8 cellular contexts compared by ENCODE assay signal in genomic region chr9:133715866-133716563, GRCh38. TPM values are rescaled to one million over a fixed set of nuclear protein-coding genes. Genes with fewer than 3 reads are reported as not detected.
DNase-seq lines count a peak whose midpoint lies in the region; ATAC-seq and TF ChIP-seq lines count a peak whose summit lies in the region.
"Had no signal": no experiment of that assay in that cellular context is flagged by ENCODE, and none has a peak within 500 bp of the region (broad histone marks: within the 10 kb centered on the region; RNA-seq: fewer than 3 reads in every experiment).

No MANE protein-coding gene starts in this region.

- POLR2A ChIA-PET in OCI-LY7 (lab: Charles Lee): no interaction called here

- H3K36me3 ChIP-seq in OCI-LY7 (ENCODE audit: insufficient read depth, low read length): no peaks in the 10 kb centered on the region

- no peaks in the 10 kb centered on the region for H3K36me3 Mint-ChIP-seq in progenitor cell of endocrine pancreas (ENCODE audit: insufficient read depth)

- no peak for ATAC-seq in HG03108 (IDR thresholded peaks at IDR 0.05; ENCODE audit: unreplicated experiment)

- in situ Hi-C loops in GM13977 (cut with MboI; ENCODE audit: low pct_unique_long_range_greater_than_20kb, low sequenced_read_pairs, unreplicated experiment): no loop called here

- TF ChIP-seq CTCF in GM13977 (IDR thresholded peaks at IDR 0.05; ENCODE audit: extremely low read depth, insufficient read depth, missing control alignments): peak; percentile 48
- peak; percentile 94 for TF ChIP-seq CTCF in OCI-LY7 (conservative IDR thresholded peaks at IDR 0.05; ENCODE audit: low read length)
- peak in 54 of 56 donors; percentile 17 to 66 (median 49) for TF ChIP-seq CTCF in dorsolateral prefrontal cortex (IDR thresholded peaks at IDR 0.05 in 54 of 56, conservative IDR thresholded peaks at IDR 0.05 in 2 of 56; ENCODE audit: low read depth in 1 of 56, partially characterized antibody in 56 of 56)
- peak; percentile 46 for TF ChIP-seq CTCF in progenitor cell of endocrine pancreas (IDR thresholded peaks at IDR 0.05; ENCODE audit: unreplicated experiment)

- H3K27me3 Mint-ChIP-seq in progenitor cell of endocrine pancreas: no peaks in the 10 kb centered on the region

- H3K4me3 ChIP-seq in OCI-LY7 (ENCODE audit: low read depth, low read length, poor library complexity, severe bottlenecking) (no peak overlapping the region), dorsolateral prefrontal cortex (no peak overlapping the region)

- no peak overlapping the region for H3K27ac ChIP-seq in OCI-LY7 (ENCODE audit: low read depth, low read length, poor library complexity, severe bottlenecking)
- no peak overlapping the region for H3K27ac ChIP-seq in dorsolateral prefrontal cortex

- no peak overlapping the region for H3K4me2 ChIP-seq in OCI-LY7 (ENCODE audit: low read length)

- intact Hi-C loops in OCI-LY7 (cut with micrococcal nuclease; ENCODE audit: unreplicated experiment): loop anchor here (1.0 to 5.0 kb wide), 2 partner anchors 59 to 183 kb away; no protein-coding TSS in a partner anchor
- intact Hi-C loops in dorsolateral prefrontal cortex (cut with DNase I): no loop called here

- H3K27me3 ChIP-seq in dorsolateral prefrontal cortex: no peaks in the 10 kb centered on the region

- peaks cover 6% of the 10 kb centered on the region for H3K9me3 Mint-ChIP-seq in progenitor cell of endocrine pancreas (ENCODE audit: low read depth)

- DNase-seq in GM13977 (ENCODE audit: low spot score): no peak
- DNase-seq in OCI-LY7 (ENCODE audit: low spot score): peak; percentile 75
- DNase-seq in dorsolateral prefrontal cortex: peak in 3 of 10 donors; percentile 38 to 45 (median 44)
- no peak for DNase-seq in progenitor cell of endocrine pancreas (ENCODE audit: low spot score, unreplicated experiment)
- DNase-seq in SKM-1 treated with dmso at 0.1 percent for 144 hours (lab: John Stamatoyannopoulos, UW; ENCODE audit: unreplicated experiment): no peak
- no peak for DNase-seq in NCI-H1930 (lab: John Stamatoyannopoulos, UW)

- H3K4me1 ChIP-seq in OCI-LY7 (ENCODE audit: insufficient read depth, low read length, poor library complexity, severe bottlenecking): peaks cover 19% of the 10 kb centered on the region

- H3K4me1 Mint-ChIP-seq in progenitor cell of endocrine pancreas (ENCODE audit: low read depth): peaks cover 10% of the 10 kb centered on the region

- CTCF ChIA-PET in OCI-LY7 (lab: Charles Lee; ENCODE audit: unreplicated experiment): no interaction called here

- H3K27ac Mint-ChIP-seq in progenitor cell of endocrine pancreas: no peak overlapping the region
- H3K27ac Mint-ChIP-seq: memory B cell had no signal

- no peaks in the 10 kb centered on the region for H3K9me3 ChIP-seq in OCI-LY7 (ENCODE audit: low read length)

- H3K4me3 Mint-ChIP-seq in progenitor cell of endocrine pancreas (ENCODE audit: low read depth): no peak overlapping the region
- H3K4me3 Mint-ChIP-seq: memory B cell had no signal

- no TSS peak for BruUV-seq in OCI-LY7 (replicated peaks; lab: Mats Ljungman, UMichigan)

- no peaks in the 10 kb centered on the region for H3K9me2 ChIP-seq in OCI-LY7 (ENCODE audit: insufficient read depth, low read length)

- H4K20me1 ChIP-seq in OCI-LY7 (ENCODE audit: insufficient read depth, low read length): no peaks in the 10 kb centered on the region

- no peak overlapping the region for H2AFZ ChIP-seq in OCI-LY7 (ENCODE audit: low read length)

- H3K79me2 ChIP-seq in OCI-LY7 (ENCODE audit: insufficient read depth, low read depth, low read length): no peaks in the 10 kb centered on the region

RNA-seq across cellular contexts. Expression of gene SARDH, which starts 22.1 kb away (rescaled TPM):
- 52.3 and 60.8 TPM in 2 replicates for total RNA-seq in OCI-LY7 (2014; rRNA removed; shearing (Covaris generic))
- 39.4 and 42.8 TPM in 2 replicates for total RNA-seq in OCI-LY7 (2022)
- 10 to 100 TPM in 6 of 120 experiments, 1 to 10 TPM in 114; 2.4 to 13.2 (median 6.0) TPM for total RNA-seq in dorsolateral prefrontal cortex
- 4.2 and 5.1 TPM in 2 replicates for total RNA-seq in progenitor cell of endocrine pancreas
